ENCODE assay signal across 24 cellular contexts in genomic region chr7:76330673-76331072, GRCh38. TPM values are rescaled to one million over a fixed set of nuclear protein-coding genes. Genes with fewer than 3 reads are reported as not detected.
DNase-seq lines count a peak whose midpoint lies in the region; ATAC-seq, FAIRE-seq and TF ChIP-seq lines count a peak whose summit lies in the region.
"Had no signal": no experiment of that assay in that cellular context is flagged by ENCODE, and none has a peak within 500 bp of the region (broad histone marks: within the 10 kb centered on the region; RNA-seq: fewer than 3 reads in every experiment).

No MANE protein-coding gene starts in this region.

- peaks cover 12% of the 10 kb centered on the region for H3F3A ChIP-seq in smooth muscle cell (ENCODE audit: low read depth)

- no peak overlapping the region for H2AFZ ChIP-seq in smooth muscle cell (ENCODE audit: low read depth)

- 66 to 91% (median 89%) methylated on average over 5 of the region's 5 CpGs for WGBS in heart left ventricle, 4 donors
- WGBS in smooth muscle cell (ENCODE audit: low lambda C conversion rate): 61% methylated on average over 5 of the region's 5 CpGs

- DNase-seq in cardiac muscle cell (ENCODE audit: low read depth in 1 of 2, low spot score in 1 of 2) (no peak), heart left ventricle (no peak), foreskin keratinocyte (no peak), smooth muscle cell (lab: John Stamatoyannopoulos, UW; ENCODE audit: unreplicated experiment) (no peak), GM19239 (ENCODE audit: insufficient read length, low spot score) (no peak), HUDEP-2 (lab: John Stamatoyannopoulos, UW; ENCODE audit: unreplicated experiment in 76 of 76) (no peak)
- DNase-seq: activated CD4-positive, alpha-beta T cell treated with anti-CD3 and anti-CD28 coated beads, Interleukin-2, amount 10 ng/mL, durations not matched to agents 24 days and 14 days; activated CD8-positive, alpha-beta memory T cell treated with anti-CD3 and anti-CD28 coated beads, Interleukin-2, amount 10 ng/mL, durations not matched to agents 7 days and 5 days; brain microvascular endothelial cell; Calu3; cortex of kidney; KG1; lower lobe of right lung; NCI-H2029; NCI-H446; nucleus accumbens; RPMI8226; SW 1271 had no signal

- intact Hi-C loops in heart left ventricle (cut with DNase I): no loop called here

- H3K27me3 ChIP-seq in cardiac muscle cell (no peaks in the 10 kb centered on the region), heart left ventricle (no peaks in the 10 kb centered on the region), foreskin keratinocyte (no peaks in the 10 kb centered on the region), smooth muscle cell (ENCODE audit: low read depth) (no peaks in the 10 kb centered on the region)
- H3K27me3 ChIP-seq: BLaER1, brain microvascular endothelial cell, vagina had no signal

- peaks cover 10% of the 10 kb centered on the region for H3K36me3 ChIP-seq in cardiac muscle cell
- peaks cover 3 to 61% (median 38%) of the 10 kb centered on the region in 9 donors for H3K36me3 ChIP-seq in heart left ventricle
- H3K36me3 ChIP-seq in smooth muscle cell (ENCODE audit: low read depth): peaks cover 13% of the 10 kb centered on the region

- TF ChIP-seq CTCF in cardiac muscle cell (IDR thresholded peaks at IDR 0.05; ENCODE audit: low read depth, low read length) (no peak), heart left ventricle (IDR thresholded peaks at IDR 0.05) (no peak), foreskin keratinocyte (conservative IDR thresholded peaks at IDR 0.05) (peak; percentile 27), smooth muscle cell (IDR thresholded peaks at IDR 0.05; ENCODE audit: borderline replicate concordance, insufficient read depth, poor library complexity, severe bottlenecking) (no peak)

- peaks cover 57% of the 10 kb centered on the region for H3K4me1 ChIP-seq in cardiac muscle cell (ENCODE audit: low read depth)
- peaks cover 4 to 82% (median 65%) of the 10 kb centered on the region in 12 donors for H3K4me1 ChIP-seq in heart left ventricle
- H3K4me1 ChIP-seq in foreskin keratinocyte: no peaks in the 10 kb centered on the region
- H3K4me1 ChIP-seq in smooth muscle cell (ENCODE audit: low read depth): peaks cover 5% of the 10 kb centered on the region

- H3K4me3 ChIP-seq in cardiac muscle cell: no peak overlapping the region
- H3K4me3 ChIP-seq in heart left ventricle: no peak overlapping the region
- H3K4me3 ChIP-seq in smooth muscle cell: no peak overlapping the region
- H3K4me3 ChIP-seq: A549, BLaER1, lower lobe of right lung, vagina had no signal

- no peak for ATAC-seq in heart left ventricle
- ATAC-seq in foreskin keratinocyte: no peak
- no peak for ATAC-seq in HG03565 (IDR thresholded peaks at IDR 0.05; ENCODE audit: unreplicated experiment)
- ATAC-seq: activated CD8-positive, alpha-beta memory T cell treated with anti-CD3 and anti-CD28 coated beads, Interleukin-2, amount 10 ng/mL, durations not matched to agents 7 days and 5 days; lower lobe of right lung had no signal

- H4K20me1 ChIP-seq in smooth muscle cell (ENCODE audit: low read depth): peaks cover 100% of the 10 kb centered on the region

- FAIRE-seq in GM19239 (lab: Jason Lieb, UNC): no peak
- FAIRE-seq: A549, TTC549 had no signal

- H3K4me2 ChIP-seq in smooth muscle cell: no peak overlapping the region
- H3K4me2 ChIP-seq: A549, BLaER1 had no signal

- TF ChIP-seq POLR2A in heart left ventricle (IDR thresholded peaks at IDR 0.05): no peak

- H3K27ac ChIP-seq in cardiac muscle cell: peak overlapping the region; percentile 53
- H3K27ac ChIP-seq in heart left ventricle: peak overlapping the region in 4 of 12 donors; percentile 26 to 90 (median 58)
- H3K27ac ChIP-seq in foreskin keratinocyte: no peak overlapping the region
- H3K27ac ChIP-seq in smooth muscle cell (ENCODE audit: low read depth): peak overlapping the region; percentile 37
- H3K27ac ChIP-seq: A549, BLaER1, brain microvascular endothelial cell, lower lobe of right lung, vagina had no signal

- peaks cover 100% of the 10 kb centered on the region for H3K79me2 ChIP-seq in smooth muscle cell (ENCODE audit: low read depth)

- H3K9ac ChIP-seq in smooth muscle cell (ENCODE audit: low read depth): no peak overlapping the region
- H3K9ac ChIP-seq: BLaER1 had no signal

- H3K9me3 ChIP-seq in cardiac muscle cell (ENCODE audit: low read depth) (no peaks in the 10 kb centered on the region), heart left ventricle (no peaks in the 10 kb centered on the region), smooth muscle cell (replicated peaks; ENCODE audit: low read depth) (no peaks in the 10 kb centered on the region)
- H3K9me3 ChIP-seq: A549, BLaER1, lower lobe of right lung, vagina had no signal

TF ChIP-seq in PFSK-1, 5 proteins besides CTCF, POLR2A, EP300 and RAD21:
- no peak for TF ChIP-seq SIN3A (IDR thresholded peaks at IDR 0.05; ENCODE audit: borderline replicate concordance, insufficient read depth, low read length)
- TF ChIP-seq TAF1 (IDR thresholded peaks at IDR 0.05; ENCODE audit: borderline replicate concordance, insufficient read depth, low read length): no peak
- TF ChIP-seq FOXP2 (optimal IDR thresholded peaks at IDR 0.05; ENCODE audit: borderline replicate concordance, extremely low read depth, extremely low read length, insufficient read depth): no peak
- TF ChIP-seq REST (IDR thresholded peaks at IDR 0.05; ENCODE audit: insufficient read depth in 1 of 2, low read depth in 2 of 2, low read length in 2 of 2): no peak
- 0 out of 2 replicates have a peak, but pooled peaks have one; percentile 12 for TF ChIP-seq POLR2AphosphoS5 (IDR thresholded peaks at IDR 0.05; ENCODE audit: low read depth, low read length)

RNA-seq across cellular contexts. Expression of gene YWHAG, which starts 28.1 kb away (rescaled TPM):
- total RNA-seq in cardiac muscle cell (90.5 and 97.9 TPM in 2 replicates), heart left ventricle (100 to 1,000 TPM; 141 to 282 (median 196) TPM), foreskin keratinocyte (195 and 216 TPM in 2 replicates), smooth muscle cell (132 and 142 TPM in 2 replicates)
- polyA plus RNA-seq in cardiac muscle cell (25.0 and 29.2 TPM in 2 replicates), heart left ventricle (100 to 1,000 TPM in 1 of 2 donors, 10 to 100 TPM in 1; 85.5 to 186 TPM), foreskin keratinocyte (70.5 and 89.6 TPM in 2 replicates), smooth muscle cell (17.6 and 21.1 TPM in 2 replicates)
- polyA plus RNA-seq in PFSK-1 (2012; ENCODE audit: insufficient read length, low read depth): 108 TPM

RNA-seq across cellular contexts. Expression of gene HSPB1, which starts 28.2 kb away (rescaled TPM):
- 1,267 and 1,807 TPM in 2 replicates for total RNA-seq in cardiac muscle cell
- polyA plus RNA-seq in cardiac muscle cell: 2,642 and 3,793 TPM in 2 replicates
- 1,000 to 10,000 TPM in 8 of 9 donors, 100 to 1,000 TPM in 1; 822 to 5,278 (median 1,968) TPM for total RNA-seq in heart left ventricle
- 1,000 to 10,000 TPM; 2,695 to 3,131 TPM for polyA plus RNA-seq in heart left ventricle
- 2,108 TPM for polyA plus RNA-seq in PFSK-1 (2012; ENCODE audit: insufficient read length, low read depth)
- total RNA-seq in foreskin keratinocyte: 204 and 286 TPM in 2 replicates
- 502 and 562 TPM in 2 replicates for polyA plus RNA-seq in foreskin keratinocyte
- total RNA-seq in smooth muscle cell: 374 and 484 TPM in 2 replicates
- 1,842 and 2,006 TPM in 2 replicates for polyA plus RNA-seq in smooth muscle cell
